Comparison of ENCODE assay signal across 8 cellular contexts in the genomic region with DNA sequence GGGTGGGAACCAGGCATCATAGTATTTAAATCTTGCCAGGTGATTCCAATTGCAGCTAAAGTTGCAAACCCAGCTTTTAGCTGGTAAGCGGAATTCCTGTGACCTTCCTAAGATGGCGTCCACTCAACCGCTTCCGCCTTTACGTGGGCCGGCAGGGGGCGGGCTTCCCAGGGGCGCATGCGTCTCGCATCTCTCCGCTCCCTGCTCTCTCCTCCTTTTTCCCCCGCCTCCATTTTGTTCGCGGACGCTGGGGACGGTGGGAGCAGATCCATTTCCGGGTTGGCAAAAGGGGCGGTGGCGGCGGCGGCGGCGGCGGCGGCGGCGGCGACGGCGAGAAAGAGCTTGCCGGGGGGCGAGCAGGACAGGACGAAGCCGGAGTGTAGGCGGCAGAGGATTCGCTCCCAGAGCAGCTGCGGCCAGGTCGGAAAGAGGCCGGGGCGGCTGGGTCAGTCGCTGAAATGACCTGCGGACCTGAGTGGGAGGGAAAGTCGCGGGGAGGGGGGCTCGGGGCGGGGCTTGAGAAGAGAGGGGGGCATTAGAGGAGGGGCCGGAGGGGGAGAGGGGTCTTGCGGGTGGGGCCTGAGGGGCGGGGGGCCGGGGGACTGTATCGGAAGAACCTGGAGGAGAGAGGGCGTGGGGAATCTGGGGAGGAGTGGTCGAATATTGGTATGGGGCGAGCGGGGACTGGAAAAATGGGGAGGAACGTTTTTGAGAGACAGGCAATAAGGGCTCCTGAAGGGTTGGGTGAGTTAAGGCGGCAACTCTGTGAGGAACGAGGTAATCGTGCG. TPM values are rescaled to one million over a fixed set of nuclear protein-coding genes. Genes with fewer than 3 reads are reported as not detected.
DNase-seq lines count a peak whose midpoint lies in the region; ATAC-seq and TF ChIP-seq lines count a peak whose summit lies in the region.

A gene with protein sequence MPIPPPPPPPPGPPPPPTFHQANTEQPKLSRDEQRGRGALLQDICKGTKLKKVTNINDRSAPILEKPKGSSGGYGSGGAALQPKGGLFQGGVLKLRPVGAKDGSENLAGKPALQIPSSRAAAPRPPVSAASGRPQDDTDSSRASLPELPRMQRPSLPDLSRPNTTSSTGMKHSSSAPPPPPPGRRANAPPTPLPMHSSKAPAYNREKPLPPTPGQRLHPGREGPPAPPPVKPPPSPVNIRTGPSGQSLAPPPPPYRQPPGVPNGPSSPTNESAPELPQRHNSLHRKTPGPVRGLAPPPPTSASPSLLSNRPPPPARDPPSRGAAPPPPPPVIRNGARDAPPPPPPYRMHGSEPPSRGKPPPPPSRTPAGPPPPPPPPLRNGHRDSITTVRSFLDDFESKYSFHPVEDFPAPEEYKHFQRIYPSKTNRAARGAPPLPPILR (plus strand): TSS at position 232 of the 788 bp plus-strand sequence. CDS start 37,156 bp downstream, outside the sequence.

- 1 to 2% methylated on average over 32 to 60 of the region's 60 CpGs for WGBS in GM23248 (ENCODE audit: low coverage in 1 of 2, low lambda C conversion rate in 2 of 2, missing lambda C conversion rate in 2 of 2), 2 experiments

- POLR2A ChIA-PET in RWPE1 (lab: Yijun Ruan, JAX; ENCODE audit: low non-redundant PET) = interaction anchor here (0.6 to 0.8 kb wide), 2 partner anchors 34 to 70 kb away, joined by 4 to 6 read pairs; no protein-coding TSS in a partner anchor

- peak within 1 kb of the TSS; percentile 80 for H3K9ac ChIP-seq in GM23248

- H3K9me2 ChIP-seq in DOHH2 (replicated peaks; ENCODE audit: control insufficient read depth, low read length) (no peaks in the 10 kb centered on the region), GM23248 (ENCODE audit: insufficient read depth) (no peaks in the 10 kb centered on the region)

- H3K9me3 ChIP-seq in DOHH2 (ENCODE audit: control insufficient read depth, insufficient read depth, low read length) (no peaks in the 10 kb centered on the region), GM23248 (ENCODE audit: low read depth) (no peaks in the 10 kb centered on the region)

- H3K36me3 ChIP-seq in DOHH2 (ENCODE audit: control insufficient read depth, low read length) (no peaks in the 10 kb centered on the region), GM23248 (ENCODE audit: low read depth) (no peaks in the 10 kb centered on the region)

- H2AFZ ChIP-seq in GM23248 = peak within 1 kb of the TSS; percentile 94

- H3F3A ChIP-seq in DOHH2 (ENCODE audit: control insufficient read depth, insufficient read depth) (no peaks in the 10 kb centered on the region), GM23248 (ENCODE audit: insufficient read depth) (peaks cover 8% of the 10 kb centered on the region)

- H3K4me1 Mint-ChIP-seq in activated T-helper 17 cell treated with anti-CD3 and anti-CD28 coated beads, Interleukin-2, amount 50 U/mL, for 72 hours = peaks cover 27% of the 10 kb centered on the region
- H3K4me1 Mint-ChIP-seq in natural killer cell treated with Interleukin-12 subunit alpha and Interleukin-12 subunit beta and Interleukin-15 and Interleukin-18, amount 100 ng/mL, for 72 hours (ENCODE audit: low read depth in 2 of 2) = peaks cover 23 to 28% of the 10 kb centered on the region in 2 donors

- no peaks in the 10 kb centered on the region for H3K9me3 Mint-ChIP-seq in activated T-helper 17 cell treated with anti-CD3 and anti-CD28 coated beads, Interleukin-2, amount 50 U/mL, for 72 hours
- no peaks in the 10 kb centered on the region for H3K9me3 Mint-ChIP-seq in natural killer cell treated with Interleukin-12 subunit alpha and Interleukin-12 subunit beta and Interleukin-15 and Interleukin-18, amount 100 ng/mL, for 72 hours

- peak; percentile 95 for ATAC-seq in activated T-helper 17 cell treated with anti-CD3 and anti-CD28 coated beads, Interleukin-2, amount 50 U/mL, for 72 hours (replicated peaks)
- peak; percentile 99 for ATAC-seq in natural killer cell treated with Interleukin-12 subunit alpha and Interleukin-12 subunit beta and Interleukin-15 and Interleukin-18, amount 100 ng/mL, for 72 hours
- peak; percentile 94 for ATAC-seq in stimulated activated naive CD8-positive, alpha-beta T cell treated with anti-CD3 and anti-CD28 coated beads, Interleukin-15, Interleukin-2, amounts not matched to agents 100 U/mL and 50 U/mL, for 24 hours

- CTCF ChIA-PET in RWPE1 (lab: Yijun Ruan, JAX) = interaction anchor here (0.6 to 1.3 kb wide), 6 partner anchors 23 to 293 kb away, joined by 3 to 5 read pairs (median 4); no protein-coding TSS in a partner anchor

- DNase-seq in GM23248 (peak; percentile 98), LNCaP clone FGC (ENCODE audit: low read depth) (peak; percentile 82), RWPE1 (ENCODE audit: low spot score) (peak; percentile 96), fibroblast of pulmonary artery (ENCODE audit: low read depth) (peak; percentile 97)
- DNase-seq in natural killer cell treated with Interleukin-12 subunit alpha and Interleukin-12 subunit beta and Interleukin-15 and Interleukin-18, amount 100 ng/mL, for 72 hours (ENCODE audit: low spot score) = peak; percentile 98
- DNase-seq in stimulated activated naive CD8-positive, alpha-beta T cell treated with anti-CD3 and anti-CD28 coated beads, Interleukin-15, Interleukin-2, amounts not matched to agents 100 U/mL and 50 U/mL, for 24 hours = peak; percentile 98

- H3K4me1 ChIP-seq in DOHH2 (ENCODE audit: control insufficient read depth, low read length) (peaks cover 21% of the 10 kb centered on the region), GM23248 (ENCODE audit: insufficient read depth) (peaks cover 5% of the 10 kb centered on the region)

- H3K4me3 ChIP-seq in DOHH2 (ENCODE audit: low read length) (peak within 1 kb of the TSS; percentile 92), GM23248 (peak within 1 kb of the TSS; percentile 95), LNCaP clone FGC (ENCODE audit: low read depth, low read length) (peak within 1 kb of the TSS; percentile 64), fibroblast of pulmonary artery (replicated peaks; ENCODE audit: low read depth, low read length) (peak within 1 kb of the TSS; percentile 77)

- TF ChIP-seq CTCF in DOHH2 (IDR thresholded peaks at IDR 0.05; ENCODE audit: low read depth, low read length, poor library complexity, severe bottlenecking) (peak; percentile 42), LNCaP clone FGC (IDR thresholded peaks at IDR 0.05; ENCODE audit: control insufficient read depth, extremely low read depth, insufficient read depth) (peak; percentile 27), RWPE1 (conservative IDR thresholded peaks at IDR 0.05; ENCODE audit: low read depth) (peak; percentile 21), fibroblast of pulmonary artery (IDR thresholded peaks at IDR 0.05; ENCODE audit: low read length, missing control alignments) (peak; percentile 65)

- H3K36me3 Mint-ChIP-seq in activated T-helper 17 cell treated with anti-CD3 and anti-CD28 coated beads, Interleukin-2, amount 50 U/mL, for 72 hours (ENCODE audit: low read depth) = peaks cover 33% of the 10 kb centered on the region
- H3K36me3 Mint-ChIP-seq in natural killer cell treated with Interleukin-12 subunit alpha and Interleukin-12 subunit beta and Interleukin-15 and Interleukin-18, amount 100 ng/mL, for 72 hours = no peaks in the 10 kb centered on the region

- H3K27me3 Mint-ChIP-seq in activated T-helper 17 cell treated with anti-CD3 and anti-CD28 coated beads, Interleukin-2, amount 50 U/mL, for 72 hours = no peaks in the 10 kb centered on the region
- H3K27me3 Mint-ChIP-seq in natural killer cell treated with Interleukin-12 subunit alpha and Interleukin-12 subunit beta and Interleukin-15 and Interleukin-18, amount 100 ng/mL, for 72 hours = no peaks in the 10 kb centered on the region

- peaks cover 31% of the 10 kb centered on the region for H3K79me2 ChIP-seq in DOHH2 (ENCODE audit: control insufficient read depth, low read length)
- H3K79me2 ChIP-seq in GM23248 (ENCODE audit: insufficient read depth) = peaks cover 41% of the 10 kb centered on the region

- no peaks in the 10 kb centered on the region for H3K27me3 ChIP-seq in DOHH2 (ENCODE audit: control insufficient read depth, low read length)
- no peaks in the 10 kb centered on the region for H3K27me3 ChIP-seq in GM23248 (replicated peaks; ENCODE audit: insufficient read depth)

- H3K27ac Mint-ChIP-seq in activated T-helper 17 cell treated with anti-CD3 and anti-CD28 coated beads, Interleukin-2, amount 50 U/mL, for 72 hours = peak within 1 kb of the TSS; percentile 99
- peak within 1 kb of the TSS; percentile 97 for H3K27ac Mint-ChIP-seq in natural killer cell treated with Interleukin-12 subunit alpha and Interleukin-12 subunit beta and Interleukin-15 and Interleukin-18, amount 100 ng/mL, for 72 hours

- H3K27ac ChIP-seq in DOHH2 (ENCODE audit: low read depth, low read length) (peak within 1 kb of the TSS; percentile 60), GM23248 (peak within 1 kb of the TSS; percentile 88), RWPE1 (peak within 1 kb of the TSS; percentile 94)

- H3K4me2 ChIP-seq in DOHH2 (ENCODE audit: low read length) (peak within 1 kb of the TSS; percentile 78), GM23248 (ENCODE audit: unreplicated experiment) (peak within 1 kb of the TSS; percentile 89)

- in situ Hi-C loops in GM23248 (cut with MboI) = no loop called here

- peak within 1 kb of the TSS; percentile 93 for H3K4me3 Mint-ChIP-seq in activated T-helper 17 cell treated with anti-CD3 and anti-CD28 coated beads, Interleukin-2, amount 50 U/mL, for 72 hours
- H3K4me3 Mint-ChIP-seq in natural killer cell treated with Interleukin-12 subunit alpha and Interleukin-12 subunit beta and Interleukin-15 and Interleukin-18, amount 100 ng/mL, for 72 hours = peak within 1 kb of the TSS; percentile 98

- H4K20me1 ChIP-seq in DOHH2 (ENCODE audit: control insufficient read depth, insufficient read depth, low read depth, low read length) (no peaks in the 10 kb centered on the region), GM23248 (ENCODE audit: insufficient read depth) (no peaks in the 10 kb centered on the region)

RNA-seq across cellular contexts. Expression of the gene that starts here (rescaled TPM):
- 5.9 and 6.2 TPM in 2 replicates for total RNA-seq in GM23248 (2014; rRNA removed; shearing (Covaris generic))
- 20.5 and 21.5 TPM in 2 replicates for polyA plus RNA-seq in GM23248 (2016; fragmentation: Nextera tagmentation; extraction: Ambion mirVana)
- 10 to 100 TPM; 25.1 to 38.0 TPM for total RNA-seq in activated T-helper 17 cell treated with anti-CD3 and anti-CD28 coated beads, Interleukin-2, amount 50 U/mL, for 72 hours
- 10 to 100 TPM; 32.4 to 34.6 TPM for total RNA-seq in natural killer cell treated with Interleukin-12 subunit alpha and Interleukin-12 subunit beta and Interleukin-15 and Interleukin-18, amount 100 ng/mL, for 72 hours

Comparison
In these comparisons a context has a peak if more than half of its experiments do, and no peak if none do; other contexts are left out.
1. Peak in every context shown above with its lines: DNase-seq, ATAC-seq, H3K4me3 ChIP-seq and H3K27ac ChIP-seq.